18 cellular contexts compared by ENCODE assay signal in genomic region chr4:183558873-183559272, GRCh38. TPM values are rescaled to one million over a fixed set of nuclear protein-coding genes. Genes with fewer than 3 reads are reported as not detected.
DNase-seq lines count a peak whose midpoint lies in the region; ATAC-seq, FAIRE-seq and TF ChIP-seq lines count a peak whose summit lies in the region.
"Had no signal": no experiment of that assay in that cellular context is flagged by ENCODE, and none has a peak within 500 bp of the region (broad histone marks: within the 10 kb centered on the region; RNA-seq: fewer than 3 reads in every experiment).

No MANE protein-coding gene starts in this region.

- H3K9me3 ChIP-seq in keratinocyte (ENCODE audit: control insufficient read depth, low read depth, low read length), result no peaks in the 10 kb centered on the region
- no peaks in the 10 kb centered on the region for H3K9me3 ChIP-seq in smooth muscle cell (replicated peaks; ENCODE audit: low read depth)
- H3K9me3 ChIP-seq in mucosa of descending colon, result no peaks in the 10 kb centered on the region

- DNase-seq in GM23338 (ENCODE audit: low spot score) (no peak), keratinocyte (ENCODE audit: low read depth, low spot score) (no peak), smooth muscle cell (lab: John Stamatoyannopoulos, UW; ENCODE audit: unreplicated experiment) (no peak), GM12891 (ENCODE audit: insufficient read length, low spot score) (no peak), mucosa of descending colon (no peak), NCI-H2029 treated with DMSO at 0.1 percent for 48 hours (lab: John Stamatoyannopoulos, UW) (no peak)
- DNase-seq: C1 segment of cervical spinal cord; CD4-positive, CD25-positive, alpha-beta regulatory T cell; CD8-positive, alpha-beta memory T cell; COR-L47; DMS 273 treated with DMSO at 0.1 percent for 48 hours; GOT3; H9 had no signal

- FAIRE-seq in keratinocyte (lab: Jason Lieb, UNC) (peak; percentile 67), GM12891 (lab: Jason Lieb, UNC) (no peak)
- FAIRE-seq: G401.6, GM12892, GM18507 had no signal

- no peaks in the 10 kb centered on the region for H3K9me1 ChIP-seq in keratinocyte (ENCODE audit: control insufficient read depth, extremely low read depth, insufficient read depth, low read length)

- TF ChIP-seq POLR2A in GM12891 (IDR thresholded peaks at IDR 0.05; ENCODE audit: low read depth, low read length), result no peak

- H3K79me2 ChIP-seq in GM23338 (replicated peaks; ENCODE audit: insufficient read depth), result no peaks in the 10 kb centered on the region
- H3K79me2 ChIP-seq in keratinocyte (ENCODE audit: control insufficient read depth, insufficient read depth, low read length), result no peaks in the 10 kb centered on the region
- H3K79me2 ChIP-seq in smooth muscle cell (ENCODE audit: low read depth), result no peaks in the 10 kb centered on the region

- no peaks in the 10 kb centered on the region for H3K27me3 Mint-ChIP-seq in GM23338 (ENCODE audit: insufficient read depth, low read depth, poor library complexity)

- WGBS in smooth muscle cell (ENCODE audit: low lambda C conversion rate), result 74% methylated on average over 12 of the region's 12 CpGs

- ATAC-seq in GM23338 (no peak), mucosa of descending colon (no peak)

- H2AFZ ChIP-seq in GM23338, result peak overlapping the region; percentile 30; the same call in 1 of the 2 replicates
- peak overlapping the region; percentile 45 for H2AFZ ChIP-seq in keratinocyte (ENCODE audit: control insufficient read depth, low read length)
- peak overlapping the region; percentile 26 for H2AFZ ChIP-seq in smooth muscle cell (ENCODE audit: low read depth)

- H3K9me3 Mint-ChIP-seq in GM23338, result no peaks in the 10 kb centered on the region
- H3K9me3 Mint-ChIP-seq: CD4-positive, CD25-positive, alpha-beta regulatory T cell; CD8-positive, alpha-beta memory T cell; H9 had no signal

- no peaks in the 10 kb centered on the region; the same call in 1 of the 2 replicates for H3K4me1 ChIP-seq in GM23338 (ENCODE audit: insufficient read depth)
- peaks cover 3% of the 10 kb centered on the region for H3K4me1 ChIP-seq in keratinocyte (ENCODE audit: control insufficient read depth, extremely low read depth, insufficient read depth, low read length)
- H3K4me1 ChIP-seq in smooth muscle cell (ENCODE audit: low read depth), result peaks cover 6% of the 10 kb centered on the region
- H3K4me1 ChIP-seq in mucosa of descending colon (ENCODE audit: low read depth), result no peaks in the 10 kb centered on the region

- H3K9ac ChIP-seq in keratinocyte (ENCODE audit: control insufficient read depth, extremely low read depth, insufficient read depth, low read length) (no peak overlapping the region), smooth muscle cell (ENCODE audit: low read depth) (no peak overlapping the region)

- no peak overlapping the region for H3K27ac ChIP-seq in GM23338 (ENCODE audit: low read depth)
- H3K27ac ChIP-seq in VCaP, result peak overlapping the region; percentile 83
- no peak overlapping the region for H3K27ac ChIP-seq in keratinocyte (ENCODE audit: control insufficient read depth, insufficient read depth, low read length)
- no peak overlapping the region for H3K27ac ChIP-seq in smooth muscle cell (ENCODE audit: low read depth)

- H4K20me1 ChIP-seq in GM23338 (replicated peaks; ENCODE audit: insufficient read depth) (no peaks in the 10 kb centered on the region), keratinocyte (ENCODE audit: control insufficient read depth, extremely low read depth, insufficient read depth, low read length) (no peaks in the 10 kb centered on the region), smooth muscle cell (ENCODE audit: low read depth) (no peaks in the 10 kb centered on the region)

- H3K27ac Mint-ChIP-seq in GM23338, result no peak overlapping the region
- H3K27ac Mint-ChIP-seq: B cell; CD4-positive, CD25-positive, alpha-beta regulatory T cell; CD8-positive, alpha-beta memory T cell had no signal

- dilution Hi-C loops in keratinocyte (cut with MboI; ENCODE audit: extremely low pct_ligation_motif_present, low sequenced_read_pairs), result no loop called here

- H3K27me3 ChIP-seq in GM23338 (ENCODE audit: insufficient read depth) (no peaks in the 10 kb centered on the region), keratinocyte (ENCODE audit: control insufficient read depth, extremely low read depth, insufficient read depth, low read length) (no peaks in the 10 kb centered on the region), smooth muscle cell (ENCODE audit: low read depth) (no peaks in the 10 kb centered on the region)

- intact Hi-C loops in mucosa of descending colon (cut with DNase I, micrococcal nuclease), result no loop called here

- H3K9me2 ChIP-seq in GM23338 (ENCODE audit: insufficient read depth), result no peaks in the 10 kb centered on the region

- peaks cover 4% of the 10 kb centered on the region; the same call in 1 of the 3 replicates for H3K4me1 Mint-ChIP-seq in GM23338
- H3K4me1 Mint-ChIP-seq: B cell; CD4-positive, CD25-positive, alpha-beta regulatory T cell; CD8-positive, alpha-beta memory T cell had no signal

- H3K4me2 ChIP-seq in GM23338 (no peak overlapping the region), keratinocyte (ENCODE audit: control insufficient read depth, extremely low read depth, insufficient read depth, low read depth, low read length) (no peak overlapping the region), smooth muscle cell (no peak overlapping the region)

- no peak overlapping the region for H3K4me3 Mint-ChIP-seq in GM23338
- H3K4me3 Mint-ChIP-seq: B cell; CD4-positive, CD25-positive, alpha-beta regulatory T cell; CD8-positive, alpha-beta memory T cell; H9 had no signal

- no peak overlapping the region for H3K4me3 ChIP-seq in GM23338
- no peak overlapping the region for H3K4me3 ChIP-seq in keratinocyte (ENCODE audit: control insufficient read depth in 2 of 3, extremely low read depth in 1 of 3, insufficient read depth in 2 of 3, low read depth in 1 of 3, low read length in 3 of 3)
- H3K4me3 ChIP-seq in smooth muscle cell, result no peak overlapping the region
- H3K4me3 ChIP-seq in mucosa of descending colon, result no peak overlapping the region

- TF ChIP-seq CTCF in GM23338 (conservative IDR thresholded peaks at IDR 0.05; ENCODE audit: low read depth in 2 of 2), result no peak
- TF ChIP-seq CTCF in VCaP (conservative IDR thresholded peaks at IDR 0.05), result no peak
- no peak for TF ChIP-seq CTCF in keratinocyte (optimal IDR thresholded peaks at IDR 0.05 in 1 of 3, IDR thresholded peaks at IDR 0.05 in 1 of 3, conservative IDR thresholded peaks at IDR 0.05 in 1 of 3; ENCODE audit: extremely low read depth in 1 of 3, insufficient read depth in 2 of 3, low read length in 3 of 3)
- TF ChIP-seq CTCF in smooth muscle cell (IDR thresholded peaks at IDR 0.05; ENCODE audit: borderline replicate concordance, insufficient read depth, poor library complexity, severe bottlenecking), result no peak
- TF ChIP-seq CTCF in mucosa of descending colon (IDR thresholded peaks at IDR 0.05), result no peak

- H3K36me3 ChIP-seq in GM23338 (ENCODE audit: insufficient read depth), result no peaks in the 10 kb centered on the region
- H3K36me3 ChIP-seq in keratinocyte (ENCODE audit: control insufficient read depth in 2 of 2, extremely low read depth in 1 of 2, insufficient read depth in 2 of 2, low read length in 2 of 2), result no peaks in the 10 kb centered on the region
- no peaks in the 10 kb centered on the region for H3K36me3 ChIP-seq in smooth muscle cell (ENCODE audit: low read depth)
- no peaks in the 10 kb centered on the region for H3K36me3 ChIP-seq in mucosa of descending colon (ENCODE audit: low read depth)

- no peaks in the 10 kb centered on the region for H3K36me3 Mint-ChIP-seq in GM23338 (ENCODE audit: low read depth)
- H3K36me3 Mint-ChIP-seq: CD4-positive, CD25-positive, alpha-beta regulatory T cell; CD8-positive, alpha-beta memory T cell had no signal

- no peaks in the 10 kb centered on the region for H3F3A ChIP-seq in GM23338 (replicated peaks; ENCODE audit: low read depth)
- H3F3A ChIP-seq in smooth muscle cell (ENCODE audit: low read depth), result no peaks in the 10 kb centered on the region

TF ChIP-seq in GM23338, 12 proteins besides CTCF, POLR2A, EP300 and RAD21:
- TF ChIP-seq EZH2phosphoT487 (IDR thresholded peaks at IDR 0.05; ENCODE audit: unreplicated experiment), result no peak

TF ChIP-seq in GM12891, 5 proteins besides CTCF, POLR2A, EP300 and RAD21:
- TF ChIP-seq POU2F2 (IDR thresholded peaks at IDR 0.05; ENCODE audit: low read depth, low read length) (no peak), POLR2AphosphoS5 (IDR thresholded peaks at IDR 0.05; ENCODE audit: low read depth, low read length) (no peak), SPI1 (IDR thresholded peaks at IDR 0.05; ENCODE audit: low read depth, low read length) (no peak)
TF ChIP-seq in GM12891: peak in this region for 0.

RNA-seq across cellular contexts. Expression of gene ING2, which starts 54.0 kb away (rescaled TPM):
- total RNA-seq in GM23338 (2014; rRNA removed; shearing (Covaris generic)), result 18.5 and 21.5 TPM in 2 replicates
- 32.8 and 34.2 TPM in 2 replicates for polyA plus RNA-seq in GM23338 (2016; fragmentation: Nextera tagmentation; extraction: Ambion mirVana)
- polyA plus RNA-seq in keratinocyte, result 8.8 to 16.1 TPM (median 12.1 TPM) in 3 replicates
- 16.9 TPM for polyA plus RNA-seq in keratinocyte (2011; ENCODE audit: low read depth)
- polyA plus RNA-seq in keratinocyte (2011; cell fraction: cytosol; rRNA removed), result 12.8 and 17.5 TPM in 2 replicates
- 7.0 and 9.0 TPM in 2 replicates for polyA plus RNA-seq in keratinocyte (2011; cell fraction: nucleus; rRNA removed)
- 13.7 and 15.0 TPM in 2 replicates for polyA plus RNA-seq in keratinocyte (2012; ENCODE audit: low replicate concordance)
- polyA minus RNA-seq in keratinocyte, result 0.92 to 2.4 TPM in 2 of 3 replicates, not detected in the other
- polyA minus RNA-seq in keratinocyte (2011; cell fraction: cytosol; rRNA and poly(A)+ RNA removed), result 4.6 TPM
- 0.53 and 2.1 TPM in 2 replicates for polyA minus RNA-seq in keratinocyte (2011; cell fraction: nucleus; rRNA and poly(A)+ RNA removed)
- total RNA-seq in smooth muscle cell, result 16.3 and 19.4 TPM in 2 replicates
- polyA plus RNA-seq in smooth muscle cell, result 27.4 and 30.1 TPM in 2 replicates
- 12.1 TPM for polyA plus RNA-seq in GM12891 (2012; ENCODE audit: low read depth, missing spikeins)
- 10 to 100 TPM in 2 of 3 donors, 1 to 10 TPM in 1; 9.9 to 12.5 (median 11.9) TPM for total RNA-seq in mucosa of descending colon
